ENCODE assay signal across 8 cellular contexts in genomic region chr11:46119053-46119351, GRCh38. TPM values are rescaled to one million over a fixed set of nuclear protein-coding genes. Genes with fewer than 3 reads are reported as not detected.
DNase-seq lines count a peak whose midpoint lies in the region; TF ChIP-seq lines count a peak whose summit lies in the region.

No MANE protein-coding gene starts in this region.

- H3K4me3 Mint-ChIP-seq in glutamatergic neuron (ENCODE audit: unreplicated experiment) = peak overlapping the region; percentile 98

- no peak for DNase-seq in H7
- DNase-seq in glutamatergic neuron = no peak
- no peak for DNase-seq in stimulated activated naive CD4-positive, alpha-beta T cell (lab: John Stamatoyannopoulos, UW)
- no peak for DNase-seq in epidermal melanocyte (ENCODE audit: insufficient read length, low spot score)
- DNase-seq in T1000 (lab: John Stamatoyannopoulos, UW) = no peak
- DNase-seq in KG1 (lab: John Stamatoyannopoulos, UW) = no peak

- H3K27ac ChIP-seq in skin epidermis = peak overlapping the region; percentile 26 to 97 (median 91)

- H3K36me3 Mint-ChIP-seq in glutamatergic neuron (ENCODE audit: unreplicated experiment) = no peaks in the 10 kb centered on the region

- H3K9me3 Mint-ChIP-seq in glutamatergic neuron (ENCODE audit: unreplicated experiment) = peaks cover 14% of the 10 kb centered on the region

- H3K36me3 ChIP-seq in H7 (replicated peaks; ENCODE audit: control insufficient read depth, insufficient read depth, low read length) = no peaks in the 10 kb centered on the region

- no peaks in the 10 kb centered on the region for H3K27me3 ChIP-seq in H7 (ENCODE audit: control insufficient read depth, insufficient read depth, low read length)

- H3K27me3 Mint-ChIP-seq in glutamatergic neuron (ENCODE audit: unreplicated experiment) = peaks cover 7% of the 10 kb centered on the region

- peak overlapping the region; percentile 94 for H3K27ac Mint-ChIP-seq in glutamatergic neuron (ENCODE audit: unreplicated experiment)

- peak overlapping the region; percentile 55 for H3K4me3 ChIP-seq in H7 (ENCODE audit: insufficient read depth, low read depth, low read length)
- H3K4me3 ChIP-seq in WI38 (ENCODE audit: low read depth, low read length) = peak overlapping the region; percentile 82
- H3K4me3 ChIP-seq in skin epidermis = peak overlapping the region; percentile 62 to 95 (median 91)

- TF ChIP-seq CTCF in WI38 (IDR thresholded peaks at IDR 0.05; ENCODE audit: low read depth, low read length) (no peak), glutamatergic neuron (IDR thresholded peaks at IDR 0.05; ENCODE audit: partially characterized antibody, unreplicated experiment) (no peak)

- peaks cover 25% of the 10 kb centered on the region for H3K4me1 Mint-ChIP-seq in glutamatergic neuron (ENCODE audit: low read depth, unreplicated experiment)

RNA-seq across cellular contexts. Expression of gene PHF21A, which starts 2.3 kb away (rescaled TPM):
- total RNA-seq in H7 (2014; rRNA removed; shearing (Covaris generic)) = 10.1 and 17.6 TPM in 2 replicates
- 71.1 TPM for total RNA-seq in glutamatergic neuron (ENCODE audit: unreplicated experiment)
